ENCODE assay signal across 17 cellular contexts in the genomic region with DNA sequence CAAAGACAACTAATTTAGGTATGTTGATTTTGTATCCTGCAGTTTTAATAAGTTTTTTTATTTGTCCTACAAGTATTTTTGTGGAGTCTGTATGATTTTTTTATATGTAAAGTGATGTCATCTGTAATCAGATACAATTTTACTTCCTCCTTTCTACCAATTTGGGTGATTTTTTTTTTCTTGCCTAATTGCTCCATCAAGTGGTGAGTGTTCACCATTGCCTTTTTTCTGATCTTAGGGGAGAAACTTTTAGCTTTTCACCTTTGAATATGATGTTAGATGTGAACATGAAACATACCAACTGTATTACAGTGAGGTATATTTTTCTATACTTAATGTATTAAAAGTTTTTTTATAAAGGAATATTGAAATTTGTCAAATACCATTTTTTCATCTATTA.
DNase-seq lines count a peak whose midpoint lies in the region; ATAC-seq, FAIRE-seq and TF ChIP-seq lines count a peak whose summit lies in the region.
"Had no signal": no experiment of that assay in that cellular context is flagged by ENCODE, and none has a peak within 500 bp of the region (broad histone marks: within the 10 kb centered on the region; RNA-seq: fewer than 3 reads in every experiment).

No MANE protein-coding gene starts in this region.

- H3K4me3 ChIP-seq in mammary epithelial cell (replicated peaks in 1 of 3; ENCODE audit: insufficient read depth in 1 of 3, low read depth in 2 of 3, low read length in 3 of 3), result no peak overlapping the region
- H3K4me3 ChIP-seq in GM12878, result no peak overlapping the region
- H3K4me3 ChIP-seq in vagina, result no peak overlapping the region
- no peak overlapping the region for H3K4me3 ChIP-seq in coronary artery

- DNase-seq in MCF 10A (ENCODE audit: unreplicated experiment) (peak; percentile 1), mammary epithelial cell (no peak), NCI-H446 treated with DMSO at 0.1 percent for 48 hours (lab: John Stamatoyannopoulos, UW) (peak; percentile 1), GM12878 (ENCODE audit: low read depth, low spot score) (no peak), COLO829 (ENCODE audit: low spot score) (no peak), urothelium cell line (ENCODE audit: low spot score) (no peak), vagina (ENCODE audit: extremely low spot score in 2 of 2) (no peak), coronary artery (ENCODE audit: low spot score) (no peak)
- DNase-seq: activated CD4-positive, CD25-positive, alpha-beta regulatory T cell; central memory CD4-positive, alpha-beta T cell; left colon; NCI-H1694; NCI-H774; posterior cingulate gyrus; stimulated activated CD4-positive, alpha-beta T cell treated with anti-CD3 and anti-CD28 coated beads, Interleukin-12 subunit alpha, Interleukin-12 subunit beta, amount 100 ng/mL, for 4 hours had no signal

- H3K36me3 ChIP-seq in mammary epithelial cell (ENCODE audit: insufficient read depth, low read length) (no peaks in the 10 kb centered on the region), GM12878 (ENCODE audit: control insufficient read depth in 2 of 2, insufficient read depth in 2 of 2, low read length in 1 of 2) (no peaks in the 10 kb centered on the region), vagina (no peaks in the 10 kb centered on the region)

- no peaks in the 10 kb centered on the region for H3K27me3 ChIP-seq in mammary epithelial cell (ENCODE audit: insufficient read depth, low read length)
- H3K27me3 ChIP-seq in GM12878 (replicated peaks in 1 of 2; ENCODE audit: control insufficient read depth in 2 of 2, insufficient read depth in 2 of 2, low read length in 1 of 2), result no peaks in the 10 kb centered on the region
- H3K27me3 ChIP-seq in vagina, result no peaks in the 10 kb centered on the region

- no peak overlapping the region for H3K9ac ChIP-seq in mammary epithelial cell (ENCODE audit: insufficient read depth, low read length)
- H3K9ac ChIP-seq in GM12878 (ENCODE audit: control insufficient read depth, insufficient read depth, low read length), result no peak overlapping the region

- POLR2A ChIA-PET in MCF 10A (lab: Yijun Ruan, JAX) (no interaction called here), GM12878 (lab: Charles Lee) (no interaction called here)

- intact Hi-C loops in MCF 10A (cut with micrococcal nuclease) (no loop called here), mammary epithelial cell (cut with micrococcal nuclease) (loop anchor here (10.0 kb wide), 1 partner anchor 695 kb away; a partner anchor contains a TSS), GM12878 (cut with micrococcal nuclease; ENCODE audit: unreplicated experiment) (no loop called here), vagina (cut with DNase I) (no loop called here)

- FAIRE-seq in GM12878 (lab: Jason Lieb, UNC) (no peak), urothelium cell line (lab: Jason Lieb, UNC) (no peak)
- FAIRE-seq: endothelial cell of umbilical vein had no signal

- peaks cover 23% of the 10 kb centered on the region for H3K9me3 Mint-ChIP-seq in MCF 10A (ENCODE audit: unreplicated experiment)

- no peaks in the 10 kb centered on the region for H3K4me1 ChIP-seq in mammary epithelial cell (ENCODE audit: insufficient read depth, low read length)
- no peaks in the 10 kb centered on the region for H3K4me1 ChIP-seq in GM12878 (ENCODE audit: control insufficient read depth, insufficient read depth, low read length)
- no peaks in the 10 kb centered on the region for H3K4me1 ChIP-seq in vagina

- no peaks in the 10 kb centered on the region for H3K36me3 Mint-ChIP-seq in MCF 10A (ENCODE audit: insufficient read depth, unreplicated experiment)

- H3K9me3 ChIP-seq in mammary epithelial cell (replicated peaks; ENCODE audit: insufficient read depth, low read length) (no peaks in the 10 kb centered on the region), GM12878 (replicated peaks; ENCODE audit: control insufficient read depth, insufficient read depth, low read length) (no peaks in the 10 kb centered on the region; the same call in 2 of the 3 replicates), vagina (peaks cover 9% of the 10 kb centered on the region)

- CTCF ChIA-PET in MCF 10A (lab: Yijun Ruan, JAX) (no interaction called here), mammary epithelial cell (lab: Charles Lee; ENCODE audit: low non-redundant PET) (no interaction called here), GM12878 (lab: Yijun Ruan, JAX) (interaction anchor here (0.7 to 2.5 kb wide), 4 partner anchors 8 to 685 kb away, joined by 3 to 16 read pairs (median 4); no protein-coding TSS in a partner anchor)

- TF ChIP-seq POLR2A in GM12878 (IDR thresholded peaks at IDR 0.05; ENCODE audit: low read depth, low read length), result no peak
- no peak for TF ChIP-seq POLR2A in vagina (IDR thresholded peaks at IDR 0.05)

- SMC1A ChIA-PET in GM12878 (lab: Charles Lee; ENCODE audit: uncharacterized antibody, unreplicated experiment), result interaction anchor here (1.2 kb wide), 1 partner anchor 685 kb away, joined by 4 read pairs; no protein-coding TSS in a partner anchor

- TF ChIP-seq RAD21 in GM12878 (IDR thresholded peaks at IDR 0.05; ENCODE audit: insufficient read depth, low read depth, low read length), result no peak

- in situ Hi-C loops in mammary epithelial cell (cut with MboI; ENCODE audit: low sequenced_read_pairs in 2 of 2) (no loop called here), GM12878 (cut with MboI) (no loop called here)

- H3K4me3 Mint-ChIP-seq in MCF 10A (ENCODE audit: unreplicated experiment), result no peak overlapping the region
- H3K4me3 Mint-ChIP-seq: activated naive CD4-positive, alpha-beta T cell treated with anti-CD3 and anti-CD28 coated beads, Interleukin-2, amount 50 U/mL, for 24 hours had no signal

- ATAC-seq in GM12878, result no peak
- ATAC-seq: left colon had no signal

- H3K27ac ChIP-seq in mammary epithelial cell (ENCODE audit: insufficient read depth, low read depth, low read length) (no peak overlapping the region), GM12878 (ENCODE audit: control insufficient read depth, insufficient read depth) (no peak overlapping the region), vagina (no peak overlapping the region), coronary artery (no peak overlapping the region)

- H3K79me2 ChIP-seq in mammary epithelial cell (ENCODE audit: insufficient read depth, low read length), result no peaks in the 10 kb centered on the region
- H3K79me2 ChIP-seq in GM12878 (ENCODE audit: control insufficient read depth, insufficient read depth, low read length), result no peaks in the 10 kb centered on the region

- H2AFZ ChIP-seq in mammary epithelial cell (ENCODE audit: low read depth, low read length) (no peak overlapping the region), GM12878 (ENCODE audit: control insufficient read depth, low read depth, low read length) (no peak overlapping the region)

- no peak for TF ChIP-seq CTCF in MCF 10A (IDR thresholded peaks at IDR 0.05; ENCODE audit: unreplicated experiment)
- TF ChIP-seq CTCF in mammary epithelial cell (conservative IDR thresholded peaks at IDR 0.05 in 1 of 2, IDR thresholded peaks at IDR 0.05 in 1 of 2; ENCODE audit: extremely low read depth in 1 of 2, insufficient read depth in 1 of 2, low read depth in 1 of 2, low read length in 2 of 2), result peak in 1 of 2 donors; percentile 6
- TF ChIP-seq CTCF in GM12878 (IDR thresholded peaks at IDR 0.05 in 2 of 3, conservative IDR thresholded peaks at IDR 0.05 in 1 of 3; ENCODE audit: control insufficient read depth in 2 of 3, extremely low read depth in 1 of 3, insufficient read depth in 1 of 3, low read depth in 3 of 3, low read length in 3 of 3), result no peak
- TF ChIP-seq CTCF in vagina (IDR thresholded peaks at IDR 0.05), result no peak
- no peak for TF ChIP-seq CTCF in coronary artery (IDR thresholded peaks at IDR 0.05)

- dilution Hi-C loops in mammary epithelial cell (cut with HindIII; ENCODE audit: low sequenced_read_pairs), result no loop called here

- BruUV-seq in MCF 10A (replicated peaks; lab: Mats Ljungman, UMichigan) (no TSS peak), mammary epithelial cell (replicated peaks; lab: Mats Ljungman, UMichigan) (no TSS peak), GM12878 (replicated peaks; lab: Mats Ljungman, UMichigan) (no TSS peak)

- no peak overlapping the region for H3K27ac Mint-ChIP-seq in MCF 10A (ENCODE audit: low read depth, unreplicated experiment)
- H3K27ac Mint-ChIP-seq: activated naive CD4-positive, alpha-beta T cell treated with anti-CD3 and anti-CD28 coated beads, Interleukin-2, amount 50 U/mL, for 24 hours had no signal

- TF ChIP-seq EP300 in GM12878 (IDR thresholded peaks at IDR 0.05; ENCODE audit: borderline replicate concordance in 1 of 2, control insufficient read depth in 1 of 2, low read depth in 2 of 2, low read length in 2 of 2), result no peak

- H3K27me3 Mint-ChIP-seq in MCF 10A (ENCODE audit: insufficient read depth, unreplicated experiment), result no peaks in the 10 kb centered on the region
- H3K27me3 Mint-ChIP-seq: activated naive CD4-positive, alpha-beta T cell treated with anti-CD3 and anti-CD28 coated beads, Interleukin-2, amount 50 U/mL, for 24 hours had no signal

- H3K4me2 ChIP-seq in mammary epithelial cell (ENCODE audit: insufficient read depth, low read depth, low read length), result no peak overlapping the region
- H3K4me2 ChIP-seq in GM12878 (ENCODE audit: control insufficient read depth, insufficient read depth), result no peak overlapping the region

- H3K4me1 Mint-ChIP-seq in MCF 10A (ENCODE audit: insufficient read depth, unreplicated experiment), result no peaks in the 10 kb centered on the region
- H3K4me1 Mint-ChIP-seq: activated naive CD4-positive, alpha-beta T cell treated with anti-CD3 and anti-CD28 coated beads, Interleukin-2, amount 50 U/mL, for 24 hours had no signal

- H4K20me1 ChIP-seq in mammary epithelial cell (ENCODE audit: insufficient read depth, low read length) (no peaks in the 10 kb centered on the region), GM12878 (ENCODE audit: control insufficient read depth, insufficient read depth) (no peaks in the 10 kb centered on the region)

- RAD21 ChIA-PET in GM12878 (lab: Charles Lee; ENCODE audit: unreplicated experiment), result interaction anchor here (1.1 to 2.2 kb wide), 3 partner anchors 157 to 692 kb away, joined by 4 to 10 read pairs (median 5); no protein-coding TSS in a partner anchor

TF ChIP-seq in GM12878, 131 proteins besides CTCF, POLR2A, EP300 and RAD21 (continues in another document):
- TF ChIP-seq ATF7 (IDR thresholded peaks at IDR 0.05; ENCODE audit: low read depth), result peak; percentile 36; the same call in 1 of the 2 replicates
- no peak for TF ChIP-seq CHD4 (IDR thresholded peaks at IDR 0.05)
- TF ChIP-seq ZZZ3 (IDR thresholded peaks at IDR 0.05; ENCODE audit: control insufficient read depth, insufficient read length, low read depth), result no peak
- TF ChIP-seq FOXM1 (IDR thresholded peaks at IDR 0.05; ENCODE audit: low read depth, low read length), result no peak

Comparison
In these comparisons a context has a peak if more than half of its experiments do, and no peak if none do; other contexts are left out.
1. DNase-seq: peak in MCF 10A (single experiment) and NCI-H446 treated with DMSO at 0.1 percent for 48 hours (single experiment); none in mammary epithelial cell (single experiment), GM12878 (single experiment), COLO829 (single experiment), urothelium cell line (single experiment), vagina (0 of 2) and coronary artery (single experiment).